ENCODE assay signal across 1 cellular context in the genomic region with DNA sequence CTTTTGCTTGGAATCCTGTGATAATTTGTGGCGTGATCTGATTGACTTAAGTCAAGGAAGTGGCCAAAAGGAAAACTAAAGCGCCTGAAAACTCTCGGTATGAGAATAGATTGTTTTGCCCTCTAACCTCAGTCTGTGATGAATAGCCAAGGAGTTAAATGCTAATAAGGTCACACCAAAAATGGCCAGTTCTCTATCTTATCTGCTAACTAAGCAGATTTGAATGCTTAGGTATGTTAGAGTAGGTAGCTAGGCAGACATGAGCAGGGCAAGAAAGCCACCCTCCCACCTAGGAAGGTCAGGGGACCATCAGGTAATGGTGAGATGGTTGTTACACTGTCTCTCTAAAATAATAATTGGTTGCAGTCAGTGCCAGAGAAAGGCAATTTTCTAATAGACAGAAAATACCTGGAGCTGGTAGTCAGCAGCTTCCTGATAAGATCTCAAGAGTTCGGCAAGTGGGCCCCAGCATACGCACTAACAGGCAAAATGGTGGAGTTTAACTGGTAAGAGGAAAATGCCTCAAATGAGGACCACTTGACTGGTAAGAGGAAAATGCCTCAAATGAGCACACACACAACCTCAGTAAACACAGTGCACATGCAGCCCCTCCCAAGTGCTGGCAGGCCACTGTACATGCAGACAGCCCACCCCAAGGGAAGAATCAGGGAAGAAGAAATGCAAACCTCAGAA.
TF ChIP-seq lines count a peak whose summit lies in the region.

No MANE protein-coding gene starts in this region.

TF ChIP-seq in HepG2, 621 proteins besides CTCF, POLR2A, EP300 and RAD21 (continued from another document):
- TF ChIP-seq, protein P1, sequence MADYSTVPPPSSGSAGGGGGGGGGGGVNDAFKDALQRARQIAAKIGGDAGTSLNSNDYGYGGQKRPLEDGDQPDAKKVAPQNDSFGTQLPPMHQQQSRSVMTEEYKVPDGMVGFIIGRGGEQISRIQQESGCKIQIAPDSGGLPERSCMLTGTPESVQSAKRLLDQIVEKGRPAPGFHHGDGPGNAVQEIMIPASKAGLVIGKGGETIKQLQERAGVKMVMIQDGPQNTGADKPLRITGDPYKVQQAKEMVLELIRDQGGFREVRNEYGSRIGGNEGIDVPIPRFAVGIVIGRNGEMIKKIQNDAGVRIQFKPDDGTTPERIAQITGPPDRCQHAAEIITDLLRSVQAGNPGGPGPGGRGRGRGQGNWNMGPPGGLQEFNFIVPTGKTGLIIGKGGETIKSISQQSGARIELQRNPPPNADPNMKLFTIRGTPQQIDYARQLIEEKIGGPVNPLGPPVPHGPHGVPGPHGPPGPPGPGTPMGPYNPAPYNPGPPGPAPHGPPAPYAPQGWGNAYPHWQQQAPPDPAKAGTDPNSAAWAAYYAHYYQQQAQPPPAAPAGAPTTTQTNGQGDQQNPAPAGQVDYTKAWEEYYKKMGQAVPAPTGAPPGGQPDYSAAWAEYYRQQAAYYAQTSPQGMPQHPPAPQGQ (CRISPR knock-in tag; IDR thresholded peaks at IDR 0.05; ENCODE audit: borderline replicate concordance) = no peak
